ENCODE assay signal across 12 cellular contexts in genomic region chr15:74525946-74526345, GRCh38. TPM values are rescaled to one million over a fixed set of nuclear protein-coding genes. Genes with fewer than 3 reads are reported as not detected.
DNase-seq lines count a peak whose midpoint lies in the region; ATAC-seq and TF ChIP-seq lines count a peak whose summit lies in the region.
"Had no signal": no experiment of that assay in that cellular context is flagged by ENCODE, and none has a peak within 500 bp of the region (broad histone marks: within the 10 kb centered on the region; RNA-seq: fewer than 3 reads in every experiment).

No MANE protein-coding gene starts in this region.

- DNase-seq in fibroblast of the aortic adventitia (ENCODE audit: low read depth) (peak; percentile 72), upper lobe of right lung (no peak), mesothelial cell of epicardium (ENCODE audit: low spot score in 2 of 2, unreplicated experiment in 2 of 2) (no peak), right cardiac atrium (no peak), BE2C (no peak)
- DNase-seq: activated naive CD8-positive, alpha-beta T cell treated with anti-CD3 and anti-CD28 coated beads, Interleukin-2, amount 10 ng/mL, durations not matched to agents 7 days and 5 days; NCI-H187; SHP77 treated with DMSO at 0.1 percent for 48 hours had no signal

- TF ChIP-seq CTCF in 22Rv1 (IDR thresholded peaks at IDR 0.05) (no peak), HEK293 (tag by site-specific recombination; IDR thresholded peaks at IDR 0.05) (no peak), fibroblast of the aortic adventitia (IDR thresholded peaks at IDR 0.05; ENCODE audit: insufficient read depth, low read length) (no peak), upper lobe of right lung (IDR thresholded peaks at IDR 0.05) (no peak), mesothelial cell of epicardium (IDR thresholded peaks at IDR 0.05; ENCODE audit: unreplicated experiment) (no peak), BE2C (IDR thresholded peaks at IDR 0.05; ENCODE audit: low read depth, low read length) (no peak)

- no peak overlapping the region for H3K4me3 Mint-ChIP-seq in mesothelial cell of epicardium
- H3K4me3 Mint-ChIP-seq: activated naive CD8-positive, alpha-beta T cell treated with anti-CD3 and anti-CD28 coated beads, Interleukin-2, amount 10 ng/mL, durations not matched to agents 7 days and 5 days; IgD-negative memory B cell had no signal

- H3K4me1 ChIP-seq in HEK293 (ENCODE audit: control insufficient read depth, insufficient read depth, low read length), result peaks cover 3% of the 10 kb centered on the region
- no peaks in the 10 kb centered on the region for H3K4me1 ChIP-seq in upper lobe of right lung
- no peaks in the 10 kb centered on the region for H3K4me1 ChIP-seq in right cardiac atrium (ENCODE audit: control insufficient read depth, insufficient read depth, low read length)
- H3K4me1 ChIP-seq in BE2C, result no peaks in the 10 kb centered on the region

- no peaks in the 10 kb centered on the region for H3K36me3 Mint-ChIP-seq in mesothelial cell of epicardium
- H3K36me3 Mint-ChIP-seq: activated naive CD8-positive, alpha-beta T cell treated with anti-CD3 and anti-CD28 coated beads, Interleukin-2, amount 10 ng/mL, durations not matched to agents 7 days and 5 days; IgD-negative memory B cell had no signal

- POLR2A ChIA-PET in HEK293 (lab: Yijun Ruan, JAX), result interaction anchor here (1.0 kb wide), 1 partner anchor 9 kb away, joined by 6 read pairs; no protein-coding TSS in a partner anchor

- H3K9me3 ChIP-seq in HEK293 (ENCODE audit: control insufficient read depth, insufficient read depth, low read depth, low read length), result no peaks in the 10 kb centered on the region
- H3K9me3 ChIP-seq in upper lobe of right lung, result no peaks in the 10 kb centered on the region
- no peaks in the 10 kb centered on the region for H3K9me3 ChIP-seq in right cardiac atrium (ENCODE audit: control insufficient read depth, low read length)
- no peaks in the 10 kb centered on the region for H3K9me3 ChIP-seq in BE2C

- intact Hi-C loops in upper lobe of right lung (cut with DNase I) (no loop called here), right cardiac atrium (cut with DNase I) (no loop called here)

- no peaks in the 10 kb centered on the region for H3K9me3 Mint-ChIP-seq in mesothelial cell of epicardium
- H3K9me3 Mint-ChIP-seq: activated naive CD8-positive, alpha-beta T cell treated with anti-CD3 and anti-CD28 coated beads, Interleukin-2, amount 10 ng/mL, durations not matched to agents 7 days and 5 days; IgD-negative memory B cell had no signal

- H3K4me3 ChIP-seq in HEK293 (ENCODE audit: low read depth, low read length) (no peak overlapping the region), fibroblast of the aortic adventitia (ENCODE audit: low read depth, low read length) (no peak overlapping the region), upper lobe of right lung (no peak overlapping the region), right cardiac atrium (ENCODE audit: low read length) (no peak overlapping the region), BE2C (ENCODE audit: low read depth, low read length) (no peak overlapping the region)

- no peaks in the 10 kb centered on the region for H3K27me3 ChIP-seq in upper lobe of right lung
- H3K27me3 ChIP-seq in right cardiac atrium (ENCODE audit: control insufficient read depth, insufficient read depth), result no peaks in the 10 kb centered on the region
- no peaks in the 10 kb centered on the region for H3K27me3 ChIP-seq in BE2C

- H3K27ac ChIP-seq in 22Rv1 (0 out of 2 replicates have a peak overlapping the region, but pooled peaks have one; percentile 22), HEK293 (ENCODE audit: extremely low read depth, low read depth, low read length) (no peak overlapping the region), upper lobe of right lung (no peak overlapping the region), right cardiac atrium (ENCODE audit: low read length) (no peak overlapping the region)

- no peaks in the 10 kb centered on the region for H3K4me1 Mint-ChIP-seq in mesothelial cell of epicardium
- H3K4me1 Mint-ChIP-seq: IgD-negative memory B cell had no signal

- CTCF ChIA-PET in HEK293 (lab: Yijun Ruan, JAX), result no interaction called here

- no peaks in the 10 kb centered on the region for H3K36me3 ChIP-seq in HEK293 (ENCODE audit: control insufficient read depth in 2 of 2, insufficient read depth in 1 of 2, low read length in 2 of 2)
- no peaks in the 10 kb centered on the region for H3K36me3 ChIP-seq in upper lobe of right lung
- no peaks in the 10 kb centered on the region for H3K36me3 ChIP-seq in BE2C

- peak; percentile 76 for ATAC-seq in SK-N-SH treated with all-trans-retinoic acid at 6 μM for 48 hours
- ATAC-seq in upper lobe of right lung, result no peak
- no peak for ATAC-seq in right cardiac atrium

- WGBS in right cardiac atrium, result 74% methylated on average over 3 of the region's 3 CpGs

- H3K27me3 Mint-ChIP-seq in mesothelial cell of epicardium (ENCODE audit: low read depth), result no peaks in the 10 kb centered on the region
- H3K27me3 Mint-ChIP-seq: activated naive CD8-positive, alpha-beta T cell treated with anti-CD3 and anti-CD28 coated beads, Interleukin-2, amount 10 ng/mL, durations not matched to agents 7 days and 5 days; IgD-negative memory B cell had no signal

- H3K27ac Mint-ChIP-seq in mesothelial cell of epicardium, result no peak overlapping the region
- H3K27ac Mint-ChIP-seq: activated naive CD8-positive, alpha-beta T cell treated with anti-CD3 and anti-CD28 coated beads, Interleukin-2, amount 10 ng/mL, durations not matched to agents 7 days and 5 days; IgD-negative memory B cell had no signal

TF ChIP-seq in HEK293, 187 proteins besides CTCF, POLR2A, EP300 and RAD21 (continues in another document):
- TF ChIP-seq SP7 (tag by site-specific recombination; IDR thresholded peaks at IDR 0.05), result peak; percentile 98
- TF ChIP-seq ZNF311 (tag by site-specific recombination; IDR thresholded peaks at IDR 0.05; ENCODE audit: borderline replicate concordance), result no peak
- TF ChIP-seq, protein P1, sequence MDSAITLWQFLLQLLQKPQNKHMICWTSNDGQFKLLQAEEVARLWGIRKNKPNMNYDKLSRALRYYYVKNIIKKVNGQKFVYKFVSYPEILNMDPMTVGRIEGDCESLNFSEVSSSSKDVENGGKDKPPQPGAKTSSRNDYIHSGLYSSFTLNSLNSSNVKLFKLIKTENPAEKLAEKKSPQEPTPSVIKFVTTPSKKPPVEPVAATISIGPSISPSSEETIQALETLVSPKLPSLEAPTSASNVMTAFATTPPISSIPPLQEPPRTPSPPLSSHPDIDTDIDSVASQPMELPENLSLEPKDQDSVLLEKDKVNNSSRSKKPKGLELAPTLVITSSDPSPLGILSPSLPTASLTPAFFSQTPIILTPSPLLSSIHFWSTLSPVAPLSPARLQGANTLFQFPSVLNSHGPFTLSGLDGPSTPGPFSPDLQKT (IDR thresholded peaks at IDR 0.05; ENCODE audit: borderline replicate concordance, low read depth, low read length), result no peak
- no peak for TF ChIP-seq ZNF626 (tag by site-specific recombination; IDR thresholded peaks at IDR 0.05)

TF ChIP-seq in SK-N-SH treated with all-trans-retinoic acid at 6 μM for 48 hours, 23 proteins besides CTCF, POLR2A, EP300 and RAD21:
- TF ChIP-seq TSHZ2 (CRISPR knock-in tag; IDR thresholded peaks at IDR 0.05), result no peak

RNA-seq across cellular contexts. Expression of gene ARID3B, which starts 15.1 kb away (rescaled TPM):
- total RNA-seq in fibroblast of the aortic adventitia (ENCODE audit: low replicate concordance), result 0.33 and 2.5 TPM in 2 replicates
- total RNA-seq in upper lobe of right lung, result 10.7 TPM
- 18.0 to 22.1 TPM (median 19.6 TPM) in 3 replicates for total RNA-seq in mesothelial cell of epicardium
- total RNA-seq in right cardiac atrium, result 1 to 10 TPM; 2.1 to 3.8 (median 2.5) TPM
- 2.1 TPM for polyA plus RNA-seq in right cardiac atrium
- 34.6 TPM for polyA plus RNA-seq in BE2C (2012; ENCODE audit: insufficient read depth, insufficient read length, low read depth)
